Comparison of ENCODE assay signal across 20 cellular contexts in the genomic region with DNA sequence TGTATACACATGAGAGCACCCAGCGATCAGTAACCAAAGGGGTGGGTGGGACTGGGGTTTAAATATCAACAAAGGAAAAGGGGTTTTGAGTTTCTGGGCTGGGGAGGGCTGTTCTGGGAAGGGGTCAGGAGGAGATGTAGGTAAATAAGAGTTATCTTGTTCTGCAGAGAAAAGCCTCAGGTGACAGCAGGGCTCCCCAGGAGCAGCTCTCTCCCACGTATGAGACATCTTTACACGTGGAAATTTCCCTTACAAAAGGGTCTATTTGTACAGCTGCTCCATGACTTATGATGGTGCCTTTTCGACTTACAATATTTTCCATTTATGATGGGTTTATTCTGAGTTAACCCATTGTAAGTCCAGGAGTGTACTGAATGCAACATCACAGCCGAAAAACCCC. TPM values are rescaled to one million over a fixed set of nuclear protein-coding genes. Genes with fewer than 3 reads are reported as not detected.
"Had no signal": no experiment of that assay in that cellular context is flagged by ENCODE, and none has a peak within 500 bp of the region (broad histone marks: within the 10 kb centered on the region; RNA-seq: fewer than 3 reads in every experiment).

No MANE protein-coding gene starts in this region.

- H3K4me1 Mint-ChIP-seq: activated CD4-positive, alpha-beta T cell treated with anti-CD3 and anti-CD28 coated beads, Interleukin-2, amount 10 ng/mL, durations not matched to agents 24 days and 14 days had no signal

- H3K4me3 Mint-ChIP-seq: activated CD4-positive, alpha-beta T cell treated with anti-CD3 and anti-CD28 coated beads, Interleukin-2, amount 10 ng/mL, durations not matched to agents 24 days and 14 days; activated CD8-positive, alpha-beta T cell treated with anti-CD3 and anti-CD28 coated beads for 36 hours; activated naive CD4-positive, alpha-beta T cell treated with anti-CD3 and anti-CD28 coated beads for 36 hours; nephron progenitor cell; stimulated activated naive CD8-positive, alpha-beta T cell treated with anti-CD3 and anti-CD28 coated beads, Interleukin-15, Interleukin-2, amounts not matched to agents 100 ng/mL and 50 ng/mL, for 24 hours had no signal

- DNase-seq: activated CD4-positive, alpha-beta T cell treated with anti-CD3 and anti-CD28 coated beads, Interleukin-2, amount 10 ng/mL, durations not matched to agents 24 days and 14 days; activated CD8-positive, alpha-beta T cell treated with anti-CD3 and anti-CD28 coated beads for 36 hours; activated naive CD4-positive, alpha-beta T cell treated with anti-CD3 and anti-CD28 coated beads for 36 hours; activated T-cell treated with anti-CD3 and anti-CD28 coated beads, Interleukin-2, amount 50 U/mL, for 1 hour; body of pancreas; dermis blood vessel endothelial cell; effector memory CD4-positive, alpha-beta T cell; heart left ventricle; kidney; nephron progenitor cell; nucleus accumbens; retina; stimulated activated CD4-positive, alpha-beta T cell treated with anti-CD3 and anti-CD28 coated beads, Interleukin-1b, Interleukin-23, amount 100 ng/mL, for 48 hours; transverse colon; uterus had no signal

- H3K27ac Mint-ChIP-seq: activated CD4-positive, alpha-beta T cell treated with anti-CD3 and anti-CD28 coated beads, Interleukin-2, amount 10 ng/mL, durations not matched to agents 24 days and 14 days; activated CD8-positive, alpha-beta T cell treated with anti-CD3 and anti-CD28 coated beads for 36 hours; activated naive CD4-positive, alpha-beta T cell treated with anti-CD3 and anti-CD28 coated beads for 36 hours; activated T-helper 2 cell treated with anti-CD3 and anti-CD28 coated beads, Interferon-gamma antibody, Interleukin-2, Interleukin-4, amounts not matched to agents 10 μg/mL and 5 μg/mL and 100 μg/mL, durations not matched to agents 14 hours and 24 hours and 36 hours; nephron progenitor cell; stimulated activated naive CD8-positive, alpha-beta T cell treated with anti-CD3 and anti-CD28 coated beads, Interleukin-15, Interleukin-2, amounts not matched to agents 100 ng/mL and 50 ng/mL, for 24 hours had no signal

- H3K9me3 Mint-ChIP-seq: activated CD4-positive, alpha-beta T cell treated with anti-CD3 and anti-CD28 coated beads, Interleukin-2, amount 10 ng/mL, durations not matched to agents 24 days and 14 days; activated CD8-positive, alpha-beta T cell treated with anti-CD3 and anti-CD28 coated beads for 36 hours; activated naive CD4-positive, alpha-beta T cell treated with anti-CD3 and anti-CD28 coated beads for 36 hours; activated T-helper 2 cell treated with anti-CD3 and anti-CD28 coated beads, Interferon-gamma antibody, Interleukin-2, Interleukin-4, amounts not matched to agents 10 μg/mL and 5 μg/mL and 100 μg/mL, durations not matched to agents 14 hours and 24 hours and 36 hours; stimulated activated naive CD8-positive, alpha-beta T cell treated with anti-CD3 and anti-CD28 coated beads, Interleukin-15, Interleukin-2, amounts not matched to agents 100 ng/mL and 50 ng/mL, for 24 hours had no signal

- ATAC-seq: activated CD8-positive, alpha-beta T cell treated with anti-CD3 and anti-CD28 coated beads for 36 hours; body of pancreas; gastroesophageal sphincter; heart left ventricle; left lobe of liver had no signal

RNA-seq across cellular contexts. Expression of a gene that starts 16.3 kb away (rescaled TPM):
- total RNA-seq: activated CD8-positive, alpha-beta T cell treated with anti-CD3 and anti-CD28 coated beads for 36 hours; activated naive CD4-positive, alpha-beta T cell treated with anti-CD3 and anti-CD28 coated beads for 36 hours; endothelial cell of umbilical vein had no signal
